Comparison of ENCODE assay signal across 2 cellular contexts in genomic region chr1:160884091-160884490, GRCh38.
TF ChIP-seq lines count a peak whose summit lies in the region.

No MANE protein-coding gene starts in this region.

TF ChIP-seq in liver, 16 proteins besides CTCF, POLR2A, EP300 and RAD21:
- no peak for TF ChIP-seq ATF3 (IDR thresholded peaks at IDR 0.05)
- no peak for TF ChIP-seq FOXA2 (IDR thresholded peaks at IDR 0.05)
- peak; percentile 47 to 51 for TF ChIP-seq RXRA (IDR thresholded peaks at IDR 0.05)
- no peak for TF ChIP-seq REST (IDR thresholded peaks at IDR 0.05)
- no peak for TF ChIP-seq GABPA (IDR thresholded peaks at IDR 0.05 in 1 of 2, conservative IDR thresholded peaks at IDR 0.05 in 1 of 2)
- TF ChIP-seq HNF4G (IDR thresholded peaks at IDR 0.05): no peak
- TF ChIP-seq TAF1 (conservative IDR thresholded peaks at IDR 0.05): no peak

TF ChIP-seq in HepG2, 621 proteins besides CTCF, POLR2A, EP300 and RAD21:
- TF ChIP-seq SRF (IDR thresholded peaks at IDR 0.05; ENCODE audit: low read depth, low read length) (no peak), SMAD9 (CRISPR knock-in tag; IDR thresholded peaks at IDR 0.05) (no peak), TGIF2 (CRISPR knock-in tag; IDR thresholded peaks at IDR 0.05) (no peak)
